ENCODE assay signal across 8 cellular contexts in genomic region chr3:15768421-15769255, GRCh38. TPM values are rescaled to one million over a fixed set of nuclear protein-coding genes. Genes with fewer than 3 reads are reported as not detected.
DNase-seq lines count a peak whose midpoint lies in the region; ATAC-seq and TF ChIP-seq lines count a peak whose summit lies in the region.

No MANE protein-coding gene starts in this region.

- DNase-seq in Ammon's horn (ENCODE audit: low spot score) (peak; percentile 59), SK-MEL-5 (ENCODE audit: low read depth, low spot score) (peak; percentile 83), fibroblast of pulmonary artery (ENCODE audit: low read depth) (peak; percentile 96), activated gamma-delta T cell (lab: John Stamatoyannopoulos, UW) (no peak)
- no peak for DNase-seq in stimulated activated effector memory CD8-positive, alpha-beta T cell treated with anti-CD3 and anti-CD28 coated beads, Interleukin-12 subunit alpha, Interleukin-12 subunit beta, amount 100 ng/mL, for 72 hours (ENCODE audit: low spot score in 2 of 2)
- DNase-seq in naive thymus-derived CD8-positive, alpha-beta T cell, result no peak

- in situ Hi-C loops in SK-MEL-5 (cut with HindIII; ENCODE audit: low pct_unique_long_range_greater_than_20kb, low sequenced_read_pairs), result no loop called here

- peak overlapping the region; percentile 92 for H3K27ac Mint-ChIP-seq in stimulated activated effector memory CD8-positive, alpha-beta T cell treated with anti-CD3 and anti-CD28 coated beads, Interleukin-12 subunit alpha, Interleukin-12 subunit beta, amount 100 ng/mL, for 72 hours
- H3K27ac Mint-ChIP-seq in naive thymus-derived CD8-positive, alpha-beta T cell, result peak overlapping the region in 1 of 10 donors; percentile 12

- peak overlapping the region; percentile 48 for H3K4me3 Mint-ChIP-seq in stimulated activated effector memory CD8-positive, alpha-beta T cell treated with anti-CD3 and anti-CD28 coated beads, Interleukin-12 subunit alpha, Interleukin-12 subunit beta, amount 100 ng/mL, for 72 hours
- H3K4me3 Mint-ChIP-seq in naive thymus-derived CD8-positive, alpha-beta T cell, result no peak overlapping the region

- peaks cover 64% of the 10 kb centered on the region for H3K36me3 Mint-ChIP-seq in stimulated activated effector memory CD8-positive, alpha-beta T cell treated with anti-CD3 and anti-CD28 coated beads, Interleukin-12 subunit alpha, Interleukin-12 subunit beta, amount 100 ng/mL, for 72 hours
- H3K36me3 Mint-ChIP-seq in naive thymus-derived CD8-positive, alpha-beta T cell, result peaks cover 5 to 29% (median 19%) of the 10 kb centered on the region in 3 donors

- H3K4me3 ChIP-seq in fibroblast of pulmonary artery (replicated peaks; ENCODE audit: low read depth, low read length), result no peak overlapping the region

- TF ChIP-seq CTCF in fibroblast of pulmonary artery (IDR thresholded peaks at IDR 0.05; ENCODE audit: low read length, missing control alignments), result no peak

- POLR2A ChIA-PET in naive thymus-derived CD8-positive, alpha-beta T cell (lab: Charles Lee), result no interaction called here

- H3K27me3 Mint-ChIP-seq in naive thymus-derived CD8-positive, alpha-beta T cell, result no peaks in the 10 kb centered on the region

- H3K9me3 Mint-ChIP-seq in stimulated activated effector memory CD8-positive, alpha-beta T cell treated with anti-CD3 and anti-CD28 coated beads, Interleukin-12 subunit alpha, Interleukin-12 subunit beta, amount 100 ng/mL, for 72 hours, result no peaks in the 10 kb centered on the region
- no peaks in the 10 kb centered on the region for H3K9me3 Mint-ChIP-seq in naive thymus-derived CD8-positive, alpha-beta T cell

- peak; percentile 84 for ATAC-seq in GM19023 (IDR thresholded peaks at IDR 0.05; ENCODE audit: unreplicated experiment)
- ATAC-seq in HG03175 (IDR thresholded peaks at IDR 0.05; ENCODE audit: unreplicated experiment), result peak; percentile 73
- ATAC-seq in stimulated activated effector memory CD8-positive, alpha-beta T cell treated with anti-CD3 and anti-CD28 coated beads, Interleukin-12 subunit alpha, Interleukin-12 subunit beta, amount 100 ng/mL, for 72 hours, result peak; percentile 97
- ATAC-seq in naive thymus-derived CD8-positive, alpha-beta T cell, result no peak

- H3K4me1 Mint-ChIP-seq in stimulated activated effector memory CD8-positive, alpha-beta T cell treated with anti-CD3 and anti-CD28 coated beads, Interleukin-12 subunit alpha, Interleukin-12 subunit beta, amount 100 ng/mL, for 72 hours, result peaks cover 55% of the 10 kb centered on the region
- peaks cover 5 to 30% (median 15%) of the 10 kb centered on the region in 4 donors for H3K4me1 Mint-ChIP-seq in naive thymus-derived CD8-positive, alpha-beta T cell

RNA-seq across cellular contexts. Expression of gene ANKRD28, which starts 29.1 kb away (rescaled TPM):
- total RNA-seq in SK-MEL-5 (2014; rRNA removed; shearing (Covaris generic)), result 273 and 279 TPM in 2 replicates
- 120 and 151 TPM in 2 replicates for polyA plus RNA-seq in SK-MEL-5 (2015; cell fraction: cytosol; rRNA removed)
- polyA plus RNA-seq in SK-MEL-5 (2015; cell fraction: nucleus; rRNA removed), result 671 and 692 TPM in 2 replicates
- 10 to 100 TPM; 32.7 to 38.0 TPM for total RNA-seq in naive thymus-derived CD8-positive, alpha-beta T cell
- 10 to 100 TPM in 1 of 3 donors, 1 to 10 TPM in 2; 3.3 to 10.5 (median 7.1) TPM for polyA plus RNA-seq in naive thymus-derived CD8-positive, alpha-beta T cell

Comparison
In these comparisons a context has a peak if more than half of its experiments do, and no peak if none do; other contexts are left out.
1. DNase-seq: peak in Ammon's horn (single experiment), SK-MEL-5 (single experiment) and fibroblast of pulmonary artery (single experiment); none in stimulated activated effector memory CD8-positive, alpha-beta T cell treated with anti-CD3 and anti-CD28 coated beads, Interleukin-12 subunit alpha, Interleukin-12 subunit beta, amount 100 ng/mL, for 72 hours (0 of 2), naive thymus-derived CD8-positive, alpha-beta T cell (0 of 10) and activated gamma-delta T cell (single experiment).
2. ATAC-seq: peak in GM19023 (single experiment), HG03175 (single experiment) and stimulated activated effector memory CD8-positive, alpha-beta T cell treated with anti-CD3 and anti-CD28 coated beads, Interleukin-12 subunit alpha, Interleukin-12 subunit beta, amount 100 ng/mL, for 72 hours (single experiment); none in naive thymus-derived CD8-positive, alpha-beta T cell (0 of 2).